11 cellular contexts compared by ENCODE assay signal in genomic region chr12:24661657-24662096, GRCh38.
DNase-seq lines count a peak whose midpoint lies in the region; ATAC-seq and TF ChIP-seq lines count a peak whose summit lies in the region.
"Had no signal": no experiment of that assay in that cellular context is flagged by ENCODE, and none has a peak within 500 bp of the region (broad histone marks: within the 10 kb centered on the region; RNA-seq: fewer than 3 reads in every experiment).

No MANE protein-coding gene starts in this region.

- no peaks in the 10 kb centered on the region for H3K4me1 Mint-ChIP-seq in Calu3 (ENCODE audit: low read depth, unreplicated experiment)
- H3K4me1 Mint-ChIP-seq in activated CD4-positive, alpha-beta memory T cell treated with anti-CD3 and anti-CD28 coated beads for 36 hours (ENCODE audit: low read depth), result no peaks in the 10 kb centered on the region

- intact Hi-C loops in Calu3 (cut with micrococcal nuclease; ENCODE audit: unreplicated experiment), result no loop called here
- intact Hi-C loops in activated CD4-positive, alpha-beta memory T cell treated with anti-CD3 and anti-CD28 coated beads for 36 hours (cut with micrococcal nuclease), result no loop called here

- H3K36me3 Mint-ChIP-seq in Calu3 (ENCODE audit: insufficient read depth, unreplicated experiment), result no peaks in the 10 kb centered on the region
- no peaks in the 10 kb centered on the region for H3K36me3 Mint-ChIP-seq in activated CD4-positive, alpha-beta memory T cell treated with anti-CD3 and anti-CD28 coated beads for 36 hours

- BruUV-seq in Calu3 (replicated peaks; lab: Mats Ljungman, UMichigan), result no TSS peak

- no peaks in the 10 kb centered on the region for H3K27me3 Mint-ChIP-seq in Calu3 (ENCODE audit: unreplicated experiment)
- H3K27me3 Mint-ChIP-seq in activated CD4-positive, alpha-beta memory T cell treated with anti-CD3 and anti-CD28 coated beads for 36 hours, result peaks cover 8% of the 10 kb centered on the region

- CTCF ChIA-PET in Calu3 (lab: Charles Lee), result no interaction called here
- CTCF ChIA-PET in activated CD4-positive, alpha-beta memory T cell treated with anti-CD3 and anti-CD28 coated beads for 36 hours (lab: Charles Lee), result no interaction called here

- no peak overlapping the region for H3K4me3 Mint-ChIP-seq in Calu3 (ENCODE audit: low read depth, unreplicated experiment)
- no peak overlapping the region for H3K4me3 Mint-ChIP-seq in activated CD4-positive, alpha-beta memory T cell treated with anti-CD3 and anti-CD28 coated beads for 36 hours

- POLR2A ChIA-PET in activated CD4-positive, alpha-beta memory T cell treated with anti-CD3 and anti-CD28 coated beads for 36 hours (lab: Charles Lee), result no interaction called here

- peak; percentile 32 for DNase-seq in Calu3
- peak; percentile 72 for DNase-seq in NOMO-1 treated with dmso at 0.1 percent for 144 hours (lab: John Stamatoyannopoulos, UW; ENCODE audit: unreplicated experiment)
- DNase-seq in fibroblast of mammary gland (ENCODE audit: low read depth), result peak; percentile 95
- DNase-seq in omental fat pad (ENCODE audit: low spot score), result peak; percentile 43
- DNase-seq in 8988T, result no peak
- DNase-seq in activated CD4-positive, alpha-beta memory T cell treated with anti-CD3 and anti-CD28 coated beads for 36 hours, result no peak
- DNase-seq: DMS 273 treated with DMSO at 0.1 percent for 48 hours, H7, mesendoderm had no signal

- peaks cover 2% of the 10 kb centered on the region for H3K9me3 Mint-ChIP-seq in Calu3 (ENCODE audit: low read depth, unreplicated experiment)
- no peaks in the 10 kb centered on the region for H3K9me3 Mint-ChIP-seq in activated CD4-positive, alpha-beta memory T cell treated with anti-CD3 and anti-CD28 coated beads for 36 hours

- no peak overlapping the region for H3K27ac Mint-ChIP-seq in Calu3 (ENCODE audit: unreplicated experiment)
- H3K27ac Mint-ChIP-seq in activated CD4-positive, alpha-beta memory T cell treated with anti-CD3 and anti-CD28 coated beads for 36 hours, result no peak overlapping the region

- H3K4me3 ChIP-seq in fibroblast of mammary gland (ENCODE audit: control insufficient read depth, low read depth, low read length), result no peak overlapping the region

- ATAC-seq in omental fat pad (ENCODE audit: low FRiP score), result peak; percentile 97
- no peak for ATAC-seq in HG02981 (IDR thresholded peaks at IDR 0.05; ENCODE audit: unreplicated experiment)
- ATAC-seq in GM21360 (IDR thresholded peaks at IDR 0.05; ENCODE audit: unreplicated experiment), result no peak

- TF ChIP-seq CTCF in Calu3 (IDR thresholded peaks at IDR 0.05; ENCODE audit: unreplicated experiment) (no peak), fibroblast of mammary gland (conservative IDR thresholded peaks at IDR 0.05; ENCODE audit: control insufficient read depth, insufficient read depth, low read depth, low read length) (peak; percentile 4), omental fat pad (IDR thresholded peaks at IDR 0.05) (no peak)

Comparison
In these comparisons a context has a peak if more than half of its experiments do, and no peak if none do; other contexts are left out.
1. DNase-seq: peak in Calu3 (single experiment), NOMO-1 treated with dmso at 0.1 percent for 144 hours (single experiment), fibroblast of mammary gland (single experiment) and omental fat pad (single experiment); none in 8988T (single experiment) and activated CD4-positive, alpha-beta memory T cell treated with anti-CD3 and anti-CD28 coated beads for 36 hours (single experiment).